Comparison of ENCODE assay signal across 8 cellular contexts in the genomic region with DNA sequence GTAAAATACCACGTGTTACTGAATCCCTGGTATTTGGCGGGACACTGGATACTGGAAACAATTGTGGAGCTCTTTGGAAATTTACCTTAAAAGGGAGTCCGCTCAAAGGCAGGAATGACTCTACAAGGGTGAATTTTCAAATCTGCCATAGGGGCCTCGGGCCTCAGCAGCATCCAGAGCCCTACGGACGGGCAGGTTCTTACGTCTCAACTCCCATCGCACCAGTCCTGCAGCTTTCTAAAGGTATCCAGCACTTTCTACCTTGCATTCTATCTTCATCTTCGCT. TPM values are rescaled to one million over a fixed set of nuclear protein-coding genes. Genes with fewer than 3 reads are reported as not detected.
DNase-seq lines count a peak whose midpoint lies in the region; ATAC-seq, FAIRE-seq and TF ChIP-seq lines count a peak whose summit lies in the region.

No MANE protein-coding gene starts in this region.

- DNase-seq in Caco-2 (no peak), RWPE2 (ENCODE audit: low spot score) (no peak), epithelial cell of proximal tubule (ENCODE audit: low read depth) (no peak), pancreas (no peak), Kasumi-1 (lab: John Stamatoyannopoulos, UW) (no peak), GM19238 (ENCODE audit: insufficient read length, low spot score) (no peak), SW 1271 (lab: John Stamatoyannopoulos, UW) (no peak)

- CTCF ChIA-PET in Caco-2 (lab: Charles Lee), result interaction anchor here (0.6 to 1.2 kb wide), 8 partner anchors 11 to 86 kb away, joined by 3 to 22 read pairs (median 4); a partner anchor contains a TSS

- peak overlapping the region; percentile 45 for H3K4me3 ChIP-seq in Caco-2 (ENCODE audit: low read depth, low read length)
- H3K4me3 ChIP-seq in RWPE2 (ENCODE audit: severe bottlenecking), result peak overlapping the region; percentile 75
- peak overlapping the region; percentile 70 for H3K4me3 ChIP-seq in epithelial cell of proximal tubule (ENCODE audit: low read depth, low read length)
- peak overlapping the region; percentile 58 to 97 (median 80) for H3K4me3 ChIP-seq in pancreas

- H3K9me3 Mint-ChIP-seq in Caco-2 (ENCODE audit: unreplicated experiment), result no peaks in the 10 kb centered on the region

- H3K27me3 ChIP-seq in Caco-2 (replicated peaks; ENCODE audit: control insufficient read depth, insufficient read depth, low read length), result no peaks in the 10 kb centered on the region
- no peaks in the 10 kb centered on the region for H3K27me3 ChIP-seq in RWPE2 (ENCODE audit: insufficient read depth, poor library complexity, severe bottlenecking)
- H3K27me3 ChIP-seq in pancreas, result no peaks in the 10 kb centered on the region

- H3K36me3 ChIP-seq in Caco-2 (ENCODE audit: control insufficient read depth, insufficient read depth, low read length) (no peaks in the 10 kb centered on the region), RWPE2 (ENCODE audit: low read depth) (peaks cover 37% of the 10 kb centered on the region), pancreas (peaks cover 3 to 9% (median 3%) of the 10 kb centered on the region in 3 donors)

- TF ChIP-seq CTCF in Caco-2 (IDR thresholded peaks at IDR 0.05; ENCODE audit: insufficient read depth in 1 of 2, low read depth in 1 of 2, low read length in 1 of 2, severe bottlenecking in 1 of 2, unreplicated experiment in 1 of 2) (no peak), RWPE2 (IDR thresholded peaks at IDR 0.05; ENCODE audit: poor library complexity, severe bottlenecking) (no peak), epithelial cell of proximal tubule (conservative IDR thresholded peaks at IDR 0.05; ENCODE audit: low read depth, low read length) (no peak), pancreas (IDR thresholded peaks at IDR 0.05) (no peak)

- peaks cover 60% of the 10 kb centered on the region for H3K36me3 Mint-ChIP-seq in Caco-2 (ENCODE audit: insufficient read depth, unreplicated experiment)

- H3K4me3 Mint-ChIP-seq in Caco-2 (ENCODE audit: unreplicated experiment), result peak overlapping the region; percentile 92

- H3K9me3 ChIP-seq in Caco-2 (no peaks in the 10 kb centered on the region), RWPE2 (ENCODE audit: severe bottlenecking) (no peaks in the 10 kb centered on the region), pancreas (no peaks in the 10 kb centered on the region)

- intact Hi-C loops in Caco-2 (cut with micrococcal nuclease; ENCODE audit: unreplicated experiment) (loop anchor here (1.0 kb wide), 3 partner anchors 13 to 44 kb away; a partner anchor contains a TSS), pancreas (cut with DNase I) (no loop called here)

- H3K27ac ChIP-seq in RWPE2 (ENCODE audit: poor library complexity, severe bottlenecking), result peak overlapping the region; percentile 60
- H3K27ac ChIP-seq in pancreas, result peak overlapping the region; percentile 62 to 91 (median 82)

- H3K27me3 Mint-ChIP-seq in Caco-2 (ENCODE audit: insufficient read depth, unreplicated experiment), result no peaks in the 10 kb centered on the region

- peak overlapping the region; percentile 91 for H3K27ac Mint-ChIP-seq in Caco-2 (ENCODE audit: unreplicated experiment)

- POLR2A ChIA-PET in Caco-2 (lab: Charles Lee), result interaction anchor here (0.5 to 2.1 kb wide), 14 partner anchors 8 to 166 kb away, joined by 3 to 79 read pairs (median 7); a partner anchor contains a TSS

- FAIRE-seq in pancreas (lab: Jason Lieb, UNC), result no peak

- WGBS in pancreas, 2 donors, result 0% methylated on average over 9 of the region's 9 CpGs

- ATAC-seq in RWPE2 (ENCODE audit: low read depth), result no peak
- no peak for ATAC-seq in pancreas
- no peak for ATAC-seq in GM21737 (IDR thresholded peaks at IDR 0.05; ENCODE audit: unreplicated experiment)

- H3K4me1 Mint-ChIP-seq in Caco-2 (ENCODE audit: low read depth, unreplicated experiment), result peaks cover 4% of the 10 kb centered on the region

- BruUV-seq in Caco-2 (replicated peaks; lab: Mats Ljungman, UMichigan), result TSS peak; percentile 89

- peaks cover 50% of the 10 kb centered on the region for H3K4me1 ChIP-seq in Caco-2
- peaks cover 13% of the 10 kb centered on the region for H3K4me1 ChIP-seq in RWPE2 (ENCODE audit: insufficient read depth, poor library complexity, severe bottlenecking)
- H3K4me1 ChIP-seq in pancreas, result peaks cover 20 to 43% (median 23%) of the 10 kb centered on the region in 3 donors

RNA-seq across cellular contexts. Expression of a gene that starts 0.2 kb away (rescaled TPM):
- total RNA-seq in Caco-2 (2022) (107 and 111 TPM in 2 replicates), epithelial cell of proximal tubule (38.6 and 55.2 TPM in 2 replicates), pancreas (1 to 10 TPM; 3.8 to 9.1 (median 7.2) TPM)
- polyA plus RNA-seq in pancreas, result 1 to 10 TPM; 3.3 to 3.8 TPM

RNA-seq across cellular contexts. Expression of a gene that starts 0.6 kb away (rescaled TPM):
- total RNA-seq in Caco-2 (2022) (242 and 248 TPM in 2 replicates), epithelial cell of proximal tubule (272 and 308 TPM in 2 replicates), pancreas (10 to 100 TPM; 33.6 to 56.5 (median 51.3) TPM)
- polyA plus RNA-seq in pancreas, result 10 to 100 TPM; 80.4 to 89.0 TPM

RNA-seq across cellular contexts. Expression of a gene that starts 13.1 kb away (rescaled TPM):
- total RNA-seq in Caco-2 (2022) (150 and 172 TPM in 2 replicates), epithelial cell of proximal tubule (72.1 and 102 TPM in 2 replicates), pancreas (100 to 1,000 TPM in 5 of 6 donors, 10 to 100 TPM in 1; 95.0 to 136 (median 108) TPM)
- 100 to 1,000 TPM in 1 of 2 donors, 10 to 100 TPM in 1; 88.6 to 101 TPM for polyA plus RNA-seq in pancreas

RNA-seq across cellular contexts. Expression of a gene that starts 41.8 kb away (rescaled TPM):
- total RNA-seq in Caco-2 (2022) (1.1 and 1.6 TPM in 2 replicates), epithelial cell of proximal tubule (0.22 TPM in 1 of 2 replicates, not detected in the other), pancreas (under 1 TPM; 0.16 to 0.78 (median 0.48) TPM)
- 1 to 10 TPM; 1.4 to 1.6 TPM for polyA plus RNA-seq in pancreas

RNA-seq across cellular contexts. Expression of a gene that starts 55.3 kb away (rescaled TPM):
- total RNA-seq in Caco-2 (2022) (454 and 459 TPM in 2 replicates), epithelial cell of proximal tubule (664 and 882 TPM in 2 replicates), pancreas (100 to 1,000 TPM; 115 to 189 (median 149) TPM)
- 100 to 1,000 TPM; 135 to 265 TPM for polyA plus RNA-seq in pancreas
